ENCODE assay signal across 11 cellular contexts in genomic region chr11:43992834-43993637, GRCh38. TPM values are rescaled to one million over a fixed set of nuclear protein-coding genes. Genes with fewer than 3 reads are reported as not detected.
A peak's percentile ranks its signal among the peaks of the same experiment; 100 is the strongest.
DNase-seq lines count a peak whose midpoint lies in the region; ATAC-seq and TF ChIP-seq lines count a peak whose summit lies in the region.
"Had no signal": no experiment of that assay in that cellular context is flagged by ENCODE, and none has a peak within 500 bp of the region (broad histone marks: within the 10 kb centered on the region; RNA-seq: fewer than 3 reads in every experiment).

No MANE protein-coding gene starts in this region.

- H3K4me3 ChIP-seq in WI38 (ENCODE audit: low read depth, low read length) (peak overlapping the region; percentile 13; the same call in 1 of the 2 replicates), tibial artery (peak overlapping the region; percentile 25 to 27)
- H3K4me3 ChIP-seq: skin epidermis had no signal

- H3K36me3 Mint-ChIP-seq in natural killer cell: no peaks in the 10 kb centered on the region

- intact Hi-C loops in tibial artery (cut with DNase I; ENCODE audit: low total_unique reads): no loop called here
- intact Hi-C loops in natural killer cell (cut with micrococcal nuclease): no loop called here

- H3K27ac Mint-ChIP-seq in natural killer cell: no peak overlapping the region
- H3K27ac Mint-ChIP-seq: B cell had no signal

- H3K27me3 Mint-ChIP-seq in natural killer cell (ENCODE audit: low read depth in 2 of 2): no peaks in the 10 kb centered on the region

- no peaks in the 10 kb centered on the region for H3K27me3 ChIP-seq in tibial artery

- no peak overlapping the region for H3K4me3 Mint-ChIP-seq in natural killer cell
- H3K4me3 Mint-ChIP-seq: B cell had no signal

- H3K36me3 ChIP-seq in tibial artery: no peaks in the 10 kb centered on the region

- no peak for TF ChIP-seq CTCF in WI38 (IDR thresholded peaks at IDR 0.05; ENCODE audit: low read depth, low read length)
- TF ChIP-seq CTCF in tibial artery (IDR thresholded peaks at IDR 0.05): no peak
- TF ChIP-seq CTCF in natural killer cell (IDR thresholded peaks at IDR 0.05): no peak

- no peaks in the 10 kb centered on the region for H3K9me3 ChIP-seq in tibial artery

- no peak for ATAC-seq in natural killer cell

- DNase-seq in NCI-H524 (lab: John Stamatoyannopoulos, UW) (peak; percentile 36 to 61), NCI-H524 treated with DMSO at 0.1 percent for 48 hours (lab: John Stamatoyannopoulos, UW) (no peak), left kidney (ENCODE audit: low read depth, low spot score) (peak; percentile 76), tibial artery (peak in 1 of 2 donors; percentile 80), natural killer cell (no peak), COLO829 (ENCODE audit: low spot score) (no peak), islet precursor cell (no peak)

- peaks cover 6 to 46% (median 34%) of the 10 kb centered on the region in 4 donors for H3K4me1 ChIP-seq in tibial artery

- H3K27ac ChIP-seq in tibial artery: peak overlapping the region; percentile 89

- no peaks in the 10 kb centered on the region for H3K9me3 Mint-ChIP-seq in natural killer cell

- H3K4me1 Mint-ChIP-seq in natural killer cell: no peaks in the 10 kb centered on the region

RNA-seq across cellular contexts. Expression of gene C11orf96, which starts 50.6 kb away (rescaled TPM):
- 1 to 10 TPM in 2 of 3 donors, under 1 TPM in 1; 0.47 to 1.7 (median 1.2) TPM for total RNA-seq in natural killer cell

RNA-seq across cellular contexts. Expression of gene ACCSL, which starts 54.7 kb away (rescaled TPM):
- total RNA-seq in natural killer cell: not detected
- total RNA-seq: B cell, urinary bladder had no signal

Comparison
In these comparisons a context has a peak if more than half of its experiments do, and no peak if none do; other contexts are left out.
1. DNase-seq: peak in NCI-H524 (2 of 2) and left kidney (single experiment); none in NCI-H524 treated with DMSO at 0.1 percent for 48 hours (single experiment), natural killer cell (single experiment), COLO829 (single experiment) and islet precursor cell (single experiment).